12 cellular contexts compared by ENCODE assay signal in genomic region chr10:5711637-5712036, GRCh38. TPM values are rescaled to one million over a fixed set of nuclear protein-coding genes. Genes with fewer than 3 reads are reported as not detected.
DNase-seq lines count a peak whose midpoint lies in the region; ATAC-seq and TF ChIP-seq lines count a peak whose summit lies in the region.
"Had no signal": no experiment of that assay in that cellular context is flagged by ENCODE, and none has a peak within 500 bp of the region (broad histone marks: within the 10 kb centered on the region; RNA-seq: fewer than 3 reads in every experiment).

No MANE protein-coding gene starts in this region.

- peak overlapping the region; percentile 57 for H3K27ac Mint-ChIP-seq in CD4-positive, alpha-beta T cell
- peak overlapping the region; percentile 88 to 93 for H3K27ac Mint-ChIP-seq in natural killer cell

- no peak overlapping the region for H3K9ac ChIP-seq in colonic mucosa (ENCODE audit: low read depth in 2 of 2, low read length in 2 of 2)

- intact Hi-C loops in CD4-positive, alpha-beta T cell (cut with DNase I, micrococcal nuclease) = loop anchor here in 1 of 2 experiments (2.0 kb wide), 1 partner anchor 27 kb away; the partner anchor contains the start of gene TASOR2
- intact Hi-C loops in colonic mucosa (cut with DNase I) (no loop called here), natural killer cell (cut with micrococcal nuclease) (loop anchor here (1.0 to 2.0 kb wide), 2 partner anchors 19 to 27 kb away; partner anchors contain the start of gene TASOR2)

- no peaks in the 10 kb centered on the region for H3K4me1 ChIP-seq in colonic mucosa

- H3K27ac ChIP-seq in CD4-positive, alpha-beta T cell (ENCODE audit: low read depth, low read length) = no peak overlapping the region
- peak overlapping the region; percentile 11 for H3K27ac ChIP-seq in KOPT-K1 (ENCODE audit: low read depth, low read length, poor library complexity, severe bottlenecking)
- no peak overlapping the region for H3K27ac ChIP-seq in colonic mucosa
- H3K27ac ChIP-seq: dorsolateral prefrontal cortex had no signal

- H3K4me1 Mint-ChIP-seq in CD4-positive, alpha-beta T cell (ENCODE audit: low read depth) = peaks cover 82% of the 10 kb centered on the region
- H3K4me1 Mint-ChIP-seq in natural killer cell = peaks cover 38 to 44% of the 10 kb centered on the region in 2 donors

- peaks cover 4% of the 10 kb centered on the region for H3K36me3 Mint-ChIP-seq in CD4-positive, alpha-beta T cell (ENCODE audit: low read depth)
- H3K36me3 Mint-ChIP-seq in natural killer cell = no peaks in the 10 kb centered on the region

- no peak for DNase-seq in CD4-positive, alpha-beta T cell
- DNase-seq in colonic mucosa (no peak), natural killer cell (no peak), NCI-H446 (lab: John Stamatoyannopoulos, UW) (no peak)
- DNase-seq: activated gamma-delta T cell treated with Interleukin-2 at 50 U/mL for 16 hours, dorsolateral prefrontal cortex, H9, NCI-H2107 had no signal

- peak overlapping the region; percentile 84 for H3K4me3 Mint-ChIP-seq in CD4-positive, alpha-beta T cell
- peak overlapping the region; percentile 90 for H3K4me3 Mint-ChIP-seq in natural killer cell
- H3K4me3 Mint-ChIP-seq: H9 had no signal

- ATAC-seq in CD4-positive, alpha-beta T cell (ENCODE audit: poor library complexity) = peak; percentile 54
- ATAC-seq in natural killer cell = peak; percentile 63 to 79 (median 76)
- no peak for ATAC-seq in HG02759 (IDR thresholded peaks at IDR 0.05; ENCODE audit: unreplicated experiment)
- no peak for ATAC-seq in GM21447 (IDR thresholded peaks at IDR 0.05; ENCODE audit: unreplicated experiment)
- no peak for ATAC-seq in HG02610 (IDR thresholded peaks at IDR 0.05; ENCODE audit: unreplicated experiment)

- POLR2A ChIA-PET in CD4-positive, alpha-beta T cell (lab: Charles Lee) = interaction anchor here (1.2 to 1.9 kb wide), 4 partner anchors 20 to 102 kb away, joined by 3 to 7 read pairs (median 4); partner anchors contain the start of genes GDI2 and TASOR2

- no peaks in the 10 kb centered on the region for H3K9me3 Mint-ChIP-seq in CD4-positive, alpha-beta T cell
- no peaks in the 10 kb centered on the region for H3K9me3 Mint-ChIP-seq in natural killer cell
- H3K9me3 Mint-ChIP-seq: H9 had no signal

- H3K9me3 ChIP-seq in CD4-positive, alpha-beta T cell (ENCODE audit: control insufficient read depth, low read length) = no peaks in the 10 kb centered on the region
- H3K9me3 ChIP-seq in KOPT-K1 (ENCODE audit: insufficient read depth, low read length, poor library complexity, severe bottlenecking) = no peaks in the 10 kb centered on the region
- no peaks in the 10 kb centered on the region for H3K9me3 ChIP-seq in colonic mucosa

- CTCF ChIA-PET in CD4-positive, alpha-beta T cell (lab: Charles Lee) = interaction anchor here (1.7 to 2.8 kb wide), 2 partner anchors 19 to 82 kb away, joined by 4 to 7 read pairs; no protein-coding TSS in a partner anchor

- no peak for TF ChIP-seq CTCF in CD4-positive, alpha-beta T cell (IDR thresholded peaks at IDR 0.05)
- TF ChIP-seq CTCF in colonic mucosa (IDR thresholded peaks at IDR 0.05) (no peak), natural killer cell (IDR thresholded peaks at IDR 0.05) (no peak)

- H3K4me3 ChIP-seq in colonic mucosa = peak overlapping the region; percentile 0

- no peaks in the 10 kb centered on the region for H3K27me3 Mint-ChIP-seq in CD4-positive, alpha-beta T cell
- H3K27me3 Mint-ChIP-seq in natural killer cell (ENCODE audit: low read depth in 2 of 2) = no peaks in the 10 kb centered on the region

- H3K27me3 ChIP-seq in CD4-positive, alpha-beta T cell (ENCODE audit: control insufficient read depth, insufficient read depth, low read length) = no peaks in the 10 kb centered on the region
- H3K27me3 ChIP-seq in colonic mucosa = no peaks in the 10 kb centered on the region
- H3K27me3 ChIP-seq: dorsolateral prefrontal cortex had no signal

- H3K36me3 ChIP-seq in KOPT-K1 (ENCODE audit: insufficient read depth, low read length) (no peaks in the 10 kb centered on the region; the same call in none of the 2 replicates), colonic mucosa (no peaks in the 10 kb centered on the region)

RNA-seq across cellular contexts. Expression of gene TASOR2, which starts 27.0 kb away (rescaled TPM):
- total RNA-seq in CD4-positive, alpha-beta T cell = 10 to 100 TPM; 50.0 to 51.0 TPM
- 10 to 100 TPM; 41.4 to 57.2 TPM for total RNA-seq in colonic mucosa
- 10 to 100 TPM; 64.4 to 88.7 (median 66.4) TPM for total RNA-seq in natural killer cell

RNA-seq across cellular contexts. Expression of gene ASB13, which starts 45.2 kb away (rescaled TPM):
- 1 to 10 TPM; 1.9 to 2.9 TPM for total RNA-seq in CD4-positive, alpha-beta T cell
- total RNA-seq in colonic mucosa = 10 to 100 TPM; 36.1 to 36.2 TPM
- total RNA-seq in natural killer cell = 1 to 10 TPM in 2 of 3 donors, under 1 TPM in 1; 0.99 to 2.4 (median 1.4) TPM

Comparison
In these comparisons a context has a peak if more than half of its experiments do, and no peak if none do; other contexts are left out.
1. ATAC-seq: peak in CD4-positive, alpha-beta T cell (single experiment) and natural killer cell (3 of 3); none in HG02759 (single experiment), GM21447 (single experiment) and HG02610 (single experiment).
2. RNA of gene ASB13, which starts 45.2 kb away (total RNA-seq): 36.1 to 36.2 TPM in colonic mucosa; 1.9 to 2.9 TPM in CD4-positive, alpha-beta T cell and 0.99 to 2.4 TPM in natural killer cell; every median in the first group is over 4 times any median in the second.